In the genomic region with DNA sequence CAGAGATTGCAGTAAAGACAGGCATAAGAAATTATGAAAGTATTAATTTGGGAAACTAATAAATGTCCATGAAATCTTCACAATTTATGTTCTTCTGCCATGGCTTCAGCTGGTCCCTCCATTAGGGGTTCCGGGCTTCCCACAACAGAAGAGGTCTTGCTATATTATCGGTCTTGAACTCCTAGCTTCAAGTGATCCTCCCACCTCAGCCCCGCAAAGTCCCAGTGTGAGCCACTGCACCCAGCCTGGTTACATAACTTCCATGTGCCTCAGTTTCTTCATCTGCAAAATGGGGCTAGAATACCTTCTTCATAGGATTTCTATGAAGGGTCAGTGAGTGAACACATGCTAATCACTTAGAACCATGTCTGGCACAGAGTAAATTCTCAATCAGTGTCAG, we compare ENCODE assay signal across 2 cellular contexts.
TF ChIP-seq lines count a peak whose summit lies in the region.

No MANE protein-coding gene starts in this region.

TF ChIP-seq in GM23338, 12 proteins besides CTCF, POLR2A, EP300 and RAD21 (continues in another document):
- TF ChIP-seq JUNB (IDR thresholded peaks at IDR 0.05; ENCODE audit: unreplicated experiment) (no peak), EZH2 (IDR thresholded peaks at IDR 0.05; ENCODE audit: low read depth, unreplicated experiment) (no peak), CREB1 (CRISPR knock-in tag; IDR thresholded peaks at IDR 0.05; ENCODE audit: low read depth) (no peak), ZNF331 (CRISPR knock-in tag; IDR thresholded peaks at IDR 0.05; ENCODE audit: low read depth) (no peak), NANOG (IDR thresholded peaks at IDR 0.05; ENCODE audit: borderline replicate concordance) (no peak), STAT1 (IDR thresholded peaks at IDR 0.05; ENCODE audit: unreplicated experiment) (no peak), POLR2AphosphoS5 (IDR thresholded peaks at IDR 0.05; ENCODE audit: low read depth) (no peak), EZH2phosphoT487 (IDR thresholded peaks at IDR 0.05; ENCODE audit: unreplicated experiment) (no peak), ZNF114 (CRISPR knock-in tag; IDR thresholded peaks at IDR 0.05) (no peak)
- TF ChIP-seq, protein P1, sequence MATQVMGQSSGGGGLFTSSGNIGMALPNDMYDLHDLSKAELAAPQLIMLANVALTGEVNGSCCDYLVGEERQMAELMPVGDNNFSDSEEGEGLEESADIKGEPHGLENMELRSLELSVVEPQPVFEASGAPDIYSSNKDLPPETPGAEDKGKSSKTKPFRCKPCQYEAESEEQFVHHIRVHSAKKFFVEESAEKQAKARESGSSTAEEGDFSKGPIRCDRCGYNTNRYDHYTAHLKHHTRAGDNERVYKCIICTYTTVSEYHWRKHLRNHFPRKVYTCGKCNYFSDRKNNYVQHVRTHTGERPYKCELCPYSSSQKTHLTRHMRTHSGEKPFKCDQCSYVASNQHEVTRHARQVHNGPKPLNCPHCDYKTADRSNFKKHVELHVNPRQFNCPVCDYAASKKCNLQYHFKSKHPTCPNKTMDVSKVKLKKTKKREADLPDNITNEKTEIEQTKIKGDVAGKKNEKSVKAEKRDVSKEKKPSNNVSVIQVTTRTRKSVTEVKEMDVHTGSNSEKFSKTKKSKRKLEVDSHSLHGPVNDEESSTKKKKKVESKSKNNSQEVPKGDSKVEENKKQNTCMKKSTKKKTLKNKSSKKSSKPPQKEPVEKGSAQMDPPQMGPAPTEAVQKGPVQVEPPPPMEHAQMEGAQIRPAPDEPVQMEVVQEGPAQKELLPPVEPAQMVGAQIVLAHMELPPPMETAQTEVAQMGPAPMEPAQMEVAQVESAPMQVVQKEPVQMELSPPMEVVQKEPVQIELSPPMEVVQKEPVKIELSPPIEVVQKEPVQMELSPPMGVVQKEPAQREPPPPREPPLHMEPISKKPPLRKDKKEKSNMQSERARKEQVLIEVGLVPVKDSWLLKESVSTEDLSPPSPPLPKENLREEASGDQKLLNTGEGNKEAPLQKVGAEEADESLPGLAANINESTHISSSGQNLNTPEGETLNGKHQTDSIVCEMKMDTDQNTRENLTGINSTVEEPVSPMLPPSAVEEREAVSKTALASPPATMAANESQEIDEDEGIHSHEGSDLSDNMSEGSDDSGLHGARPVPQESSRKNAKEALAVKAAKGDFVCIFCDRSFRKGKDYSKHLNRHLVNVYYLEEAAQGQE (IDR thresholded peaks at IDR 0.05; ENCODE audit: unreplicated experiment) = no peak
- TF ChIP-seq, protein P2, sequence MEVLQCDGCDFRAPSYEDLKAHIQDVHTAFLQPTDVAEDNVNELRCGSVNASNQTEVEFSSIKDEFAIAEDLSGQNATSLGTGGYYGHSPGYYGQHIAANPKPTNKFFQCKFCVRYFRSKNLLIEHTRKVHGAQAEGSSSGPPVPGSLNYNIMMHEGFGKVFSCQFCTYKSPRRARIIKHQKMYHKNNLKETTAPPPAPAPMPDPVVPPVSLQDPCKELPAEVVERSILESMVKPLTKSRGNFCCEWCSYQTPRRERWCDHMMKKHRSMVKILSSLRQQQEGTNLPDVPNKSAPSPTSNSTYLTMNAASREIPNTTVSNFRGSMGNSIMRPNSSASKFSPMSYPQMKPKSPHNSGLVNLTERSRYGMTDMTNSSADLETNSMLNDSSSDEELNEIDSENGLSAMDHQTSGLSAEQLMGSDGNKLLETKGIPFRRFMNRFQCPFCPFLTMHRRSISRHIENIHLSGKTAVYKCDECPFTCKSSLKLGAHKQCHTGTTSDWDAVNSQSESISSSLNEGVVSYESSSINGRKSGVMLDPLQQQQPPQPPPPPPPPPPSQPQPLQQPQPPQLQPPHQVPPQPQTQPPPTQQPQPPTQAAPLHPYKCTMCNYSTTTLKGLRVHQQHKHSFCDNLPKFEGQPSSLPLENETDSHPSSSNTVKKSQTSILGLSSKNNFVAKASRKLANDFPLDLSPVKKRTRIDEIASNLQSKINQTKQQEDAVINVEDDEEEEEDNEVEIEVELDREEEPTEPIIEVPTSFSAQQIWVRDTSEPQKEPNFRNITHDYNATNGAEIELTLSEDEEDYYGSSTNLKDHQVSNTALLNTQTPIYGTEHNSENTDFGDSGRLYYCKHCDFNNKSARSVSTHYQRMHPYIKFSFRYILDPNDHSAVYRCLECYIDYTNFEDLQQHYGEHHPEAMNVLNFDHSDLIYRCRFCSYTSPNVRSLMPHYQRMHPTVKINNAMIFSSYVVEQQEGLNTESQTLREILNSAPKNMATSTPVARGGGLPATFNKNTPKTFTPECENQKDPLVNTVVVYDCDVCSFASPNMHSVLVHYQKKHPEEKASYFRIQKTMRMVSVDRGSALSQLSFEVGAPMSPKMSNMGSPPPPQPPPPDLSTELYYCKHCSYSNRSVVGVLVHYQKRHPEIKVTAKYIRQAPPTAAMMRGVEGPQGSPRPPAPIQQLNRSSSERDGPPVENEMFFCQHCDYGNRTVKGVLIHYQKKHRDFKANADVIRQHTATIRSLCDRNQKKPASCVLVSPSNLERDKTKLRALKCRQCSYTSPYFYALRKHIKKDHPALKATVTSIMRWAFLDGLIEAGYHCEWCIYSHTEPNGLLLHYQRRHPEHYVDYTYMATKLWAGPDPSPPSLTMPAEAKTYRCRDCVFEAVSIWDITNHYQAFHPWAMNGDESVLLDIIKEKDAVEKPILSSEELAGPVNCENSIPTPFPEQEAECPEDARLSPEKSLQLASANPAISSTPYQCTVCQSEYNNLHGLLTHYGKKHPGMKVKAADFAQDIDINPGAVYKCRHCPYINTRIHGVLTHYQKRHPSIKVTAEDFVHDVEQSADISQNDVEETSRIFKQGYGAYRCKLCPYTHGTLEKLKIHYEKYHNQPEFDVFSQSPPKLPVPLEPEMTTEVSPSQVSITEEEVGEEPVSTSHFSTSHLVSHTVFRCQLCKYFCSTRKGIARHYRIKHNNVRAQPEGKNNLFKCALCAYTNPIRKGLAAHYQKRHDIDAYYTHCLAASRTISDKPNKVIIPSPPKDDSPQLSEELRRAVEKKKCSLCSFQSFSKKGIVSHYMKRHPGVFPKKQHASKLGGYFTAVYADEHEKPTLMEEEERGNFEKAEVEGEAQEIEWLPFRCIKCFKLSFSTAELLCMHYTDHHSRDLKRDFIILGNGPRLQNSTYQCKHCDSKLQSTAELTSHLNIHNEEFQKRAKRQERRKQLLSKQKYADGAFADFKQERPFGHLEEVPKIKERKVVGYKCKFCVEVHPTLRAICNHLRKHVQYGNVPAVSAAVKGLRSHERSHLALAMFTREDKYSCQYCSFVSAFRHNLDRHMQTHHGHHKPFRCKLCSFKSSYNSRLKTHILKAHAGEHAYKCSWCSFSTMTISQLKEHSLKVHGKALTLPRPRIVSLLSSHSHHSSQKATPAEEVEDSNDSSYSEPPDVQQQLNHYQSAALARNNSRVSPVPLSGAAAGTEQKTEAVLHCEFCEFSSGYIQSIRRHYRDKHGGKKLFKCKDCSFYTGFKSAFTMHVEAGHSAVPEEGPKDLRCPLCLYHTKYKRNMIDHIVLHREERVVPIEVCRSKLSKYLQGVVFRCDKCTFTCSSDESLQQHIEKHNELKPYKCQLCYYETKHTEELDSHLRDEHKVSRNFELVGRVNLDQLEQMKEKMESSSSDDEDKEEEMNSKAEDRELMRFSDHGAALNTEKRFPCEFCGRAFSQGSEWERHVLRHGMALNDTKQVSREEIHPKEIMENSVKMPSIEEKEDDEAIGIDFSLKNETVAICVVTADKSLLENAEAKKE (CRISPR knock-in tag; IDR thresholded peaks at IDR 0.05) = no peak

TF ChIP-seq in K562, 482 proteins besides CTCF, POLR2A, EP300 and RAD21:
- TF ChIP-seq NR2C1 (IDR thresholded peaks at IDR 0.05) (no peak), NR2C1 (tag; IDR thresholded peaks at IDR 0.05) (no peak), ADNP (tag; IDR thresholded peaks at IDR 0.05) (0 out of 2 replicates have a peak, but pooled peaks have one; percentile 24), ZNF282 (CRISPR knock-in tag; IDR thresholded peaks at IDR 0.05) (no peak), RB1 (IDR thresholded peaks at IDR 0.05; ENCODE audit: low read depth) (no peak), FOXJ3 (CRISPR knock-in tag; IDR thresholded peaks at IDR 0.05) (no peak), MCM3 (IDR thresholded peaks at IDR 0.05) (no peak), SAFB2 (IDR thresholded peaks at IDR 0.05; ENCODE audit: borderline replicate concordance, low read depth, low read length, severe bottlenecking) (no peak), BCOR (IDR thresholded peaks at IDR 0.05) (peak; percentile 64; the same call in 1 of the 2 replicates), ZNF586 (CRISPR knock-in tag; conservative IDR thresholded peaks at IDR 0.05) (no peak), ZFP30 (CRISPR knock-in tag; IDR thresholded peaks at IDR 0.05; ENCODE audit: borderline replicate concordance) (no peak), MAFK (IDR thresholded peaks at IDR 0.05; ENCODE audit: low read length) (no peak), CREB1 (IDR thresholded peaks at IDR 0.05) (no peak), CREB1 (CRISPR knock-in tag; IDR thresholded peaks at IDR 0.05) (no peak), GABPB1 (CRISPR knock-in tag; IDR thresholded peaks at IDR 0.05) (no peak), RBM25 (IDR thresholded peaks at IDR 0.05; ENCODE audit: low read depth, low read length, severe bottlenecking) (peak; percentile 67), HCFC1 (IDR thresholded peaks at IDR 0.05; ENCODE audit: low read depth, low read length) (no peak), RFX7 (CRISPR knock-in tag; IDR thresholded peaks at IDR 0.05) (no peak), STAT5B (CRISPR knock-in tag; IDR thresholded peaks at IDR 0.05) (no peak), SIN3A (IDR thresholded peaks at IDR 0.05; ENCODE audit: borderline replicate concordance in 2 of 2, control insufficient read depth in 1 of 2, low read depth in 2 of 2, low read length in 2 of 2) (no peak)
- TF ChIP-seq, protein P3, sequence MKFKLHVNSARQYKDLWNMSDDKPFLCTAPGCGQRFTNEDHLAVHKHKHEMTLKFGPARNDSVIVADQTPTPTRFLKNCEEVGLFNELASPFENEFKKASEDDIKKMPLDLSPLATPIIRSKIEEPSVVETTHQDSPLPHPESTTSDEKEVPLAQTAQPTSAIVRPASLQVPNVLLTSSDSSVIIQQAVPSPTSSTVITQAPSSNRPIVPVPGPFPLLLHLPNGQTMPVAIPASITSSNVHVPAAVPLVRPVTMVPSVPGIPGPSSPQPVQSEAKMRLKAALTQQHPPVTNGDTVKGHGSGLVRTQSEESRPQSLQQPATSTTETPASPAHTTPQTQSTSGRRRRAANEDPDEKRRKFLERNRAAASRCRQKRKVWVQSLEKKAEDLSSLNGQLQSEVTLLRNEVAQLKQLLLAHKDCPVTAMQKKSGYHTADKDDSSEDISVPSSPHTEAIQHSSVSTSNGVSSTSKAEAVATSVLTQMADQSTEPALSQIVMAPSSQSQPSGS (CRISPR knock-in tag; IDR thresholded peaks at IDR 0.05) = no peak
- TF ChIP-seq, protein P4, sequence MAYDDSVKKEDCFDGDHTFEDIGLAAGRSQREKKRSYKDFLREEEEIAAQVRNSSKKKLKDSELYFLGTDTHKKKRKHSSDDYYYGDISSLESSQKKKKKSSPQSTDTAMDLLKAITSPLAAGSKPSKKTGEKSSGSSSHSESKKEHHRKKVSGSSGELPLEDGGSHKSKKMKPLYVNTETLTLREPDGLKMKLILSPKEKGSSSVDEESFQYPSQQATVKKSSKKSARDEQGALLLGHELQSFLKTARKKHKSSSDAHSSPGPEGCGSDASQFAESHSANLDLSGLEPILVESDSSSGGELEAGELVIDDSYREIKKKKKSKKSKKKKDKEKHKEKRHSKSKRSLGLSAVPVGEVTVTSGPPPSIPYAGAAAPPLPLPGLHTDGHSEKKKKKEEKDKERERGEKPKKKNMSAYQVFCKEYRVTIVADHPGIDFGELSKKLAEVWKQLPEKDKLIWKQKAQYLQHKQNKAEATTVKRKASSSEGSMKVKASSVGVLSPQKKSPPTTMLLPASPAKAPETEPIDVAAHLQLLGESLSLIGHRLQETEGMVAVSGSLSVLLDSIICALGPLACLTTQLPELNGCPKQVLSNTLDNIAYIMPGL (CRISPR knock-in tag; IDR thresholded peaks at IDR 0.05) = no peak
TF ChIP-seq in K562: peak in this region for 3.
